Comparison of ENCODE assay signal across 1 cellular context in the genomic region with DNA sequence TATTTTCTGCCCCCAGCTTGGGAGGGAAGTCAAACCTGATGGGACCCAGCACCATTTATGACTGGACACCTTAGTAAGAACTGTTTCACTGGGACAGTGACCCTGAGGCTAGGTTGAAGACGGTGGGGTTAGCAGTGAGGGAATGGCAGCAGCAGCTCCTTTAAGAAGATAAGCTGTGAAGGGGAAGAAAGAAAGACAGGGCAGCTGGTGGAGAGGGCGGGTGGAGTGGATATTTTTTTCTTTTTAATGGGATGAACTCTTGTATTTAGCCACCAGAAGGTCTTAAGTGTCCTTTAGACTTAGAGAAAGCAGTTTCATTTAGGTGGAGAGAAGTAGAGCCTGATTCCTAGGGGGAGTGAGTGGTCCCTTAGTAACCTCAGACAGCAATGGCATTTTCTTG.
TF ChIP-seq lines count a peak whose summit lies in the region.

No MANE protein-coding gene starts in this region.

TF ChIP-seq in SK-N-SH treated with all-trans-retinoic acid at 6 μM for 48 hours, 23 proteins besides CTCF, POLR2A, EP300 and RAD21 (continued from another document):
- TF ChIP-seq, protein P1, sequence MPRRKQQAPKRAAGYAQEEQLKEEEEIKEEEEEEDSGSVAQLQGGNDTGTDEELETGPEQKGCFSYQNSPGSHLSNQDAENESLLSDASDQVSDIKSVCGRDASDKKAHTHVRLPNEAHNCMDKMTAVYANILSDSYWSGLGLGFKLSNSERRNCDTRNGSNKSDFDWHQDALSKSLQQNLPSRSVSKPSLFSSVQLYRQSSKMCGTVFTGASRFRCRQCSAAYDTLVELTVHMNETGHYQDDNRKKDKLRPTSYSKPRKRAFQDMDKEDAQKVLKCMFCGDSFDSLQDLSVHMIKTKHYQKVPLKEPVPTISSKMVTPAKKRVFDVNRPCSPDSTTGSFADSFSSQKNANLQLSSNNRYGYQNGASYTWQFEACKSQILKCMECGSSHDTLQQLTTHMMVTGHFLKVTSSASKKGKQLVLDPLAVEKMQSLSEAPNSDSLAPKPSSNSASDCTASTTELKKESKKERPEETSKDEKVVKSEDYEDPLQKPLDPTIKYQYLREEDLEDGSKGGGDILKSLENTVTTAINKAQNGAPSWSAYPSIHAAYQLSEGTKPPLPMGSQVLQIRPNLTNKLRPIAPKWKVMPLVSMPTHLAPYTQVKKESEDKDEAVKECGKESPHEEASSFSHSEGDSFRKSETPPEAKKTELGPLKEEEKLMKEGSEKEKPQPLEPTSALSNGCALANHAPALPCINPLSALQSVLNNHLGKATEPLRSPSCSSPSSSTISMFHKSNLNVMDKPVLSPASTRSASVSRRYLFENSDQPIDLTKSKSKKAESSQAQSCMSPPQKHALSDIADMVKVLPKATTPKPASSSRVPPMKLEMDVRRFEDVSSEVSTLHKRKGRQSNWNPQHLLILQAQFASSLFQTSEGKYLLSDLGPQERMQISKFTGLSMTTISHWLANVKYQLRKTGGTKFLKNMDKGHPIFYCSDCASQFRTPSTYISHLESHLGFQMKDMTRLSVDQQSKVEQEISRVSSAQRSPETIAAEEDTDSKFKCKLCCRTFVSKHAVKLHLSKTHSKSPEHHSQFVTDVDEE (CRISPR knock-in tag; IDR thresholded peaks at IDR 0.05) = no peak
